Comparison of ENCODE assay signal across 21 cellular contexts in the genomic region with DNA sequence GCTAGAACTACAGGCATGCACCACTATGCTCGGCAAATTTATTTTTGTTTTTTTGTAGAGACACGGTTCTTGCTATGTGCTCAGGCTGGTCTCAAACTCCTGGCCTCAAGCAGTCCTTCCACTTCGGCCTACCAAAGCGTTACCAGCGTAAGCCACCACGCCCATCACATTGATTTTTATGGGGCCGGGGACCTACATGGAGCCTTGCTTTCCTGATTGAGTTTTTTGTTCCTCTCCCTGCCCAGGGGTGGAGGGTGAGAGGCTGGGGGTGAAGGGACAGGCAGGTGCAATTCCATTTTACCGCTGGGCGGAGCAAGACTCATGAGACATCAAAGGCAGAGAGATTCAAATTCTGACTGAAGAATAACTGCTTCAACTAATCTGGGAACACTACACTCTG. TPM values are rescaled to one million over a fixed set of nuclear protein-coding genes. Genes with fewer than 3 reads are reported as not detected.
A peak's percentile ranks its signal among the peaks of the same experiment; 100 is the strongest.
DNase-seq lines count a peak whose midpoint lies in the region; ATAC-seq, FAIRE-seq and TF ChIP-seq lines count a peak whose summit lies in the region.
"Had no signal": no experiment of that assay in that cellular context is flagged by ENCODE, and none has a peak within 500 bp of the region (broad histone marks: within the 10 kb centered on the region; RNA-seq: fewer than 3 reads in every experiment).

No MANE protein-coding gene starts in this region.

- FAIRE-seq in small intestine (lab: Jason Lieb, UNC): no peak
- FAIRE-seq: GM12891 had no signal

- no peaks in the 10 kb centered on the region for H3K9me3 ChIP-seq in gastroesophageal sphincter
- H3K9me3 ChIP-seq in small intestine (ENCODE audit: control insufficient read depth, low read depth): no peaks in the 10 kb centered on the region
- H3K9me3 ChIP-seq: BE2C, ovary had no signal

- 59 to 68% methylated on average over 4 to 7 of the region's 9 CpGs for WGBS in gastroesophageal sphincter (ENCODE audit: low coverage in 1 of 2), 2 donors
- WGBS in small intestine, 3 donors: 23 to 72% (median 39%) methylated on average over 9 of the region's 9 CpGs

- H3K27ac ChIP-seq in gastroesophageal sphincter (peak overlapping the region; percentile 73 to 93 (median 88)), small intestine (ENCODE audit: low read depth in 1 of 2, low read length in 1 of 2) (no peak overlapping the region)
- H3K27ac ChIP-seq: ovary had no signal

- DNase-seq in COLO668 (lab: John Stamatoyannopoulos, UW; ENCODE audit: unreplicated experiment) (peak; percentile 25), NCI-H146 (lab: John Stamatoyannopoulos, UW) (peak; percentile 83), small intestine (peak; percentile 42), SK-N-DZ (ENCODE audit: low spot score) (no peak)
- no peak for DNase-seq in effector CD8-positive, alpha-beta T cell (lab: John Stamatoyannopoulos, UW)
- DNase-seq: activated CD4-positive, alpha-beta memory T cell treated with anti-CD3 and anti-CD28 coated beads, Interleukin-2, amount 10 ng/mL, durations not matched to agents 7 days and 5 days; activated naive CD8-positive, alpha-beta T cell treated with anti-CD3 and anti-CD28 coated beads, Interleukin-2, amount 50 U/mL, for 24 hours; activated T-cell treated with anti-CD3 and anti-CD28 coated beads, Interleukin-2, amount 50 U/mL, for 72 hours; BE2C; effector CD4-positive, alpha-beta T cell; NCI-H1417; NCI-H2171 treated with DMSO at 0.1 percent for 48 hours; ovary; stimulated activated CD4-positive, alpha-beta T cell treated with anti-CD3 and anti-CD28 coated beads, Interleukin-2, amount 100 ng/mL, for 48 hours; SW 1271 had no signal

- TF ChIP-seq EP300 in gastroesophageal sphincter (IDR thresholded peaks at IDR 0.05): no peak

- TF ChIP-seq CTCF in gastroesophageal sphincter (IDR thresholded peaks at IDR 0.05): peak in 1 of 4 experiments; percentile 7

- peak overlapping the region in 1 of 2 donors; percentile 74 for H3K4me3 ChIP-seq in gastroesophageal sphincter
- H3K4me3 ChIP-seq in small intestine (ENCODE audit: low read depth in 1 of 2, low read length in 2 of 2): no peak overlapping the region
- H3K4me3 ChIP-seq: ovary had no signal

- peaks cover 0 to 43% of the 10 kb centered on the region in 2 donors for H3K36me3 ChIP-seq in gastroesophageal sphincter
- peaks cover 0 to 6% of the 10 kb centered on the region in 2 donors for H3K36me3 ChIP-seq in small intestine (ENCODE audit: control insufficient read depth in 2 of 2, insufficient read depth in 2 of 2, low read length in 2 of 2)
- H3K36me3 ChIP-seq: ovary had no signal

- ATAC-seq in gastroesophageal sphincter (no peak), HG02973 (IDR thresholded peaks at IDR 0.05; ENCODE audit: unreplicated experiment) (no peak)
- ATAC-seq: activated naive CD8-positive, alpha-beta T cell treated with anti-CD3 and anti-CD28 coated beads, Interleukin-2, amount 50 U/mL, for 24 hours; activated T-cell treated with anti-CD3 and anti-CD28 coated beads, Interleukin-2, amount 50 U/mL, for 72 hours had no signal

- TF ChIP-seq POLR2A in gastroesophageal sphincter (IDR thresholded peaks at IDR 0.05): no peak

- H3K4me1 ChIP-seq in gastroesophageal sphincter: peaks cover 0 to 69% (median 1%) of the 10 kb centered on the region in 3 donors
- H3K4me1 ChIP-seq in small intestine (ENCODE audit: control insufficient read depth in 2 of 2, insufficient read depth in 1 of 2, low read depth in 1 of 2, low read length in 1 of 2): peaks cover 0 to 9% of the 10 kb centered on the region in 2 donors
- H3K4me1 ChIP-seq: BE2C had no signal

- H3K27me3 ChIP-seq in gastroesophageal sphincter (no peaks in the 10 kb centered on the region), small intestine (ENCODE audit: control insufficient read depth in 2 of 2, insufficient read depth in 2 of 2, low read length in 2 of 2) (no peaks in the 10 kb centered on the region)
- H3K27me3 ChIP-seq: BE2C, ovary had no signal

RNA-seq across cellular contexts. Expression of a gene that starts 1.9 kb away (rescaled TPM):
- 100 to 1,000 TPM; 130 to 432 (median 156) TPM for total RNA-seq in gastroesophageal sphincter
- 10 to 100 TPM in 1 of 3 donors, 1 to 10 TPM in 2; 4.2 to 60.9 (median 6.8) TPM for polyA plus RNA-seq in small intestine
- 57.0 and 60.9 TPM in 2 replicates for polyA plus RNA-seq in SK-N-DZ (2014; cell fraction: cytosol; rRNA removed)
- 16.7 and 20.8 TPM in 2 replicates for polyA plus RNA-seq in SK-N-DZ (2014; cell fraction: nucleus; rRNA removed)

RNA-seq across cellular contexts. Expression of a gene that starts 29.8 kb away (rescaled TPM):
- total RNA-seq in gastroesophageal sphincter: 1 to 10 TPM; 1.6 to 3.2 (median 2.5) TPM
- polyA plus RNA-seq in small intestine: under 1 TPM in 1 of 3 donors, not detected in 2; 0.95 TPM
- polyA plus RNA-seq in SK-N-DZ (2014; cell fraction: cytosol; rRNA removed): 247 and 312 TPM in 2 replicates
- 83.4 and 98.5 TPM in 2 replicates for polyA plus RNA-seq in SK-N-DZ (2014; cell fraction: nucleus; rRNA removed)
- total RNA-seq: activated T-cell treated with anti-CD3 and anti-CD28 coated beads, Interleukin-2, amount 50 U/mL, for 72 hours; RPMI7951; subcutaneous adipose tissue had no signal
- polyA plus RNA-seq: liver had no signal

Comparison
In these comparisons a context has a peak if more than half of its experiments do, and no peak if none do; other contexts are left out.
1. DNase-seq: peak in COLO668 (single experiment), NCI-H146 (single experiment) and small intestine (single experiment); none in SK-N-DZ (single experiment) and effector CD8-positive, alpha-beta T cell (single experiment).
2. H3K27ac ChIP-seq: peak in gastroesophageal sphincter (4 of 4); none in small intestine (0 of 2).